ENCODE assay signal across 17 cellular contexts in genomic region chr6:37794825-37795224, GRCh38. TPM values are rescaled to one million over a fixed set of nuclear protein-coding genes. Genes with fewer than 3 reads are reported as not detected.
DNase-seq lines count a peak whose midpoint lies in the region; TF ChIP-seq lines count a peak whose summit lies in the region.
"Had no signal": no experiment of that assay in that cellular context is flagged by ENCODE, and none has a peak within 500 bp of the region (broad histone marks: within the 10 kb centered on the region; RNA-seq: fewer than 3 reads in every experiment).

No MANE protein-coding gene starts in this region.

- WGBS in sigmoid colon, 2 donors, result 67 to 69% methylated on average over 1 of the region's 1 CpG

- H3K27me3 ChIP-seq in sigmoid colon, result no peaks in the 10 kb centered on the region
- no peaks in the 10 kb centered on the region for H3K27me3 ChIP-seq in A673 (replicated peaks; ENCODE audit: insufficient read depth, low read depth, low read length, poor library complexity)
- H3K27me3 ChIP-seq: upper lobe of left lung had no signal

- BruUV-seq in A673 (replicated peaks; lab: Mats Ljungman, UMichigan), result no TSS peak

- in situ Hi-C loops in astrocyte of the spinal cord (cut with HindIII; ENCODE audit: low sequenced_read_pairs), result no loop called here

- intact Hi-C loops in sigmoid colon (cut with DNase I) (loop anchor here (5.0 kb wide), 1 partner anchor 62 kb away; no protein-coding TSS in a partner anchor), A673 (cut with micrococcal nuclease; ENCODE audit: unreplicated experiment) (loop anchor here (5.0 kb wide), 1 partner anchor 697 kb away; no protein-coding TSS in a partner anchor)

- H3K4me3 ChIP-seq in astrocyte of the spinal cord (ENCODE audit: low read depth, low read length) (no peak overlapping the region), sigmoid colon (no peak overlapping the region), A673 (ENCODE audit: low read depth, low read length, poor library complexity, severe bottlenecking) (no peak overlapping the region)
- H3K4me3 ChIP-seq: upper lobe of left lung had no signal

- no peak for TF ChIP-seq POLR2A in sigmoid colon (IDR thresholded peaks at IDR 0.05)

- POLR2A ChIA-PET in A673 (lab: Charles Lee; ENCODE audit: low non-redundant PET), result no interaction called here

- TF ChIP-seq CTCF in astrocyte of the spinal cord (IDR thresholded peaks at IDR 0.05; ENCODE audit: low read depth, low read length), result no peak
- no peak for TF ChIP-seq CTCF in sigmoid colon (IDR thresholded peaks at IDR 0.05)
- TF ChIP-seq CTCF in A673 (conservative IDR thresholded peaks at IDR 0.05; ENCODE audit: low read depth, low read length), result no peak

- no peak for TF ChIP-seq EP300 in sigmoid colon (IDR thresholded peaks at IDR 0.05)

- DNase-seq in AG08395 (ENCODE audit: low spot score) (peak; percentile 68), HS-5 (ENCODE audit: low read depth) (peak; percentile 26), astrocyte of the spinal cord (ENCODE audit: low read depth, low spot score) (peak; percentile 39), iris pigment epithelial cell (ENCODE audit: low read depth) (peak; percentile 41), midbrain (lab: John Stamatoyannopoulos, UW) (no peak), NCI-H1105 (lab: John Stamatoyannopoulos, UW) (no peak), sigmoid colon (no peak), A673 (ENCODE audit: low spot score) (no peak)
- DNase-seq: CD8-positive, alpha-beta T cell; DMS79 treated with DMSO at 0.1 percent for 48 hours; immature natural killer cell; NCI-H2029; NCI-H524; SIG-M5; stimulated activated CD4-positive, alpha-beta T cell treated with anti-CD3 and anti-CD28 coated beads, Interleukin-15, amount 100 ng/mL, for 24 hours; stimulated activated naive CD4-positive, alpha-beta T cell treated with Interleukin-2 at 50 U/mL for 16 hours; upper lobe of left lung had no signal

- no peaks in the 10 kb centered on the region for H3K36me3 ChIP-seq in sigmoid colon
- H3K36me3 ChIP-seq in A673 (ENCODE audit: insufficient read depth, low read length, poor library complexity, severe bottlenecking), result no peaks in the 10 kb centered on the region
- H3K36me3 ChIP-seq: upper lobe of left lung had no signal

- H3K4me1 ChIP-seq in sigmoid colon, result peaks cover 0 to 17% (median 11%) of the 10 kb centered on the region in 4 donors
- peaks cover 7% of the 10 kb centered on the region for H3K4me1 ChIP-seq in A673 (ENCODE audit: insufficient read depth, low read length, poor library complexity, severe bottlenecking)

- CTCF ChIA-PET in A673 (lab: Charles Lee), result no interaction called here

- H3K9me3 ChIP-seq in sigmoid colon (no peaks in the 10 kb centered on the region), A673 (ENCODE audit: low read depth, low read length, poor library complexity, severe bottlenecking) (no peaks in the 10 kb centered on the region)
- H3K9me3 ChIP-seq: upper lobe of left lung had no signal

- H3K27ac ChIP-seq in sigmoid colon (no peak overlapping the region), A673 (ENCODE audit: low read depth, low read length, poor library complexity, severe bottlenecking) (no peak overlapping the region)
- H3K27ac ChIP-seq: upper lobe of left lung had no signal

RNA-seq across cellular contexts. Expression of gene ZFAND3, which starts 24.7 kb away (rescaled TPM):
- 10 to 100 TPM; 34.4 to 54.8 (median 40.2) TPM for total RNA-seq in sigmoid colon
- 10 to 100 TPM; 32.4 to 44.5 (median 38.6) TPM for polyA plus RNA-seq in sigmoid colon
- 64.0 and 67.4 TPM in 2 replicates for total RNA-seq in A673 (2021)

Comparison
In these comparisons a context has a peak if more than half of its experiments do, and no peak if none do; other contexts are left out.
1. DNase-seq: peak in AG08395 (single experiment), HS-5 (single experiment), astrocyte of the spinal cord (single experiment) and iris pigment epithelial cell (single experiment); none in midbrain (single experiment), NCI-H1105 (single experiment), sigmoid colon (single experiment) and A673 (single experiment).